1 cellular context compared by ENCODE assay signal in genomic region chr6:136592930-136593673, GRCh38.
TF ChIP-seq lines count a peak whose summit lies in the region.

No MANE protein-coding gene starts in this region.

TF ChIP-seq in GM23338, 12 proteins besides CTCF, POLR2A, EP300 and RAD21 (continued from another document):
- no peak for TF ChIP-seq ZNF462 (CRISPR knock-in tag; IDR thresholded peaks at IDR 0.05)
- no peak for TF ChIP-seq ZNF331 (CRISPR knock-in tag; IDR thresholded peaks at IDR 0.05; ENCODE audit: low read depth)
- TF ChIP-seq CREB1 (CRISPR knock-in tag; IDR thresholded peaks at IDR 0.05; ENCODE audit: low read depth): no peak
